29 cellular contexts compared by ENCODE assay signal in the genomic region with DNA sequence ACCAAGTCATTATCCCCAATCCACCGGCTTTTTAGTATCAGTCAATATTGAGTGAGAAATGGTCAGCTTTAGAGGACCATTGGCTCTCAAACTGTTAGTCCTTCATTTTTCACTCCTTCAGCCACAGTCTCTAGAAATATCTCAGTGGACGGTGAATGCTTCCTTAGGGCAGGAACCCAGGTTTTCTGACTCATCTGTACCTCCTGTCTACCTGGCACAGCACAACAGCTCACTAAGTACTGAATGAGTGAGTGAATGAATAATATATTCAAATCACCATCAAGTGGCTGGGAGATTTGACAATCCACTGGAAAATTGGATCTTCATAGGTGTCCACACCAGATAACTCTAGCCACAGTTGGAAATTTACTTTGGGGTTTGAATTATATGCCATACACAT.
"Had no signal": no experiment of that assay in that cellular context is flagged by ENCODE, and none has a peak within 500 bp of the region (broad histone marks: within the 10 kb centered on the region; RNA-seq: fewer than 3 reads in every experiment).

No MANE protein-coding gene starts in this region.

- H3K27me3 Mint-ChIP-seq: activated CD4-positive, alpha-beta T cell treated with anti-CD3 and anti-CD28 coated beads, Interleukin-2, amount 10 ng/mL, durations not matched to agents 7 days and 5 days; activated CD8-positive, alpha-beta T cell treated with anti-CD3 and anti-CD28 coated beads for 36 hours; activated naive CD4-positive, alpha-beta T cell treated with anti-CD3 and anti-CD28 coated beads, Interleukin-2, amount 50 U/mL, for 24 hours; effector memory CD8-positive, alpha-beta T cell had no signal

- ATAC-seq: activated CD8-positive, alpha-beta T cell treated with anti-CD3 and anti-CD28 coated beads for 36 hours; activated T-cell treated with anti-CD3 and anti-CD28 coated beads, Interleukin-2, amount 50 U/mL, for 4 hours; activated T-helper 17 cell treated with anti-CD3 and anti-CD28 coated beads, Interleukin-2, amount 50 U/mL, for 72 hours; effector memory CD8-positive, alpha-beta T cell; heart right ventricle; left lung; lower lobe of right lung; sciatic nerve; stimulated activated naive CD8-positive, alpha-beta T cell treated with anti-CD3 and anti-CD28 coated beads, Interleukin-15, Interleukin-2, amounts not matched to agents 100 U/mL and 50 U/mL, for 24 hours had no signal

- H3K36me3 Mint-ChIP-seq: activated naive CD4-positive, alpha-beta T cell treated with anti-CD3 and anti-CD28 coated beads, Interleukin-2, amount 50 U/mL, for 24 hours had no signal

- H3K27me3 ChIP-seq: cardiac muscle cell, colonic mucosa, esophagus muscularis mucosa, heart right ventricle, left lung, ovary had no signal

- H3K4me1 ChIP-seq: colonic mucosa had no signal

- H3K9me3 ChIP-seq: colonic mucosa, esophagus muscularis mucosa, left lung, lower lobe of right lung, ovary, thoracic aorta had no signal

- H3K4me1 Mint-ChIP-seq: activated CD4-positive, alpha-beta T cell treated with anti-CD3 and anti-CD28 coated beads, Interleukin-2, amount 10 ng/mL, durations not matched to agents 7 days and 5 days; activated naive CD4-positive, alpha-beta T cell treated with anti-CD3 and anti-CD28 coated beads, Interleukin-2, amount 50 U/mL, for 24 hours; activated T-helper 17 cell treated with anti-CD3 and anti-CD28 coated beads, Interleukin-2, amount 50 U/mL, for 72 hours had no signal

- DNase-seq: activated CD4-positive, alpha-beta T cell treated with anti-CD3 and anti-CD28 coated beads, Interleukin-2, amount 10 ng/mL, durations not matched to agents 7 days and 5 days; activated CD4-positive, CD25-positive, alpha-beta regulatory T cell treated with anti-CD3 and anti-CD28 coated beads, Interleukin-2, amount 50 U/mL, for 72 hours; activated CD8-positive, alpha-beta T cell treated with anti-CD3 and anti-CD28 coated beads for 36 hours; activated gamma-delta T cell treated with Interleukin-2 at 50 U/mL for 16 hours; activated T-cell treated with anti-CD3 and anti-CD28 coated beads, Interleukin-2, amount 50 U/mL, for 4 hours; anterior cingulate cortex; cerebellar nuclear complex; colonic mucosa; effector memory CD8-positive, alpha-beta T cell; foreskin melanocyte; heart right ventricle; kidney glomerular epithelial cell; left lung; lower lobe of right lung; ovary; retina; stimulated activated CD4-positive, alpha-beta T cell treated with anti-CD3 and anti-CD28 coated beads, Interleukin-12 subunit alpha, Interleukin-12 subunit beta, amount 100 ng/mL, for 4 hours; stimulated activated CD4-positive, alpha-beta T cell treated with anti-CD3 and anti-CD28 coated beads, Interleukin-4, amount 100 ng/mL, for 1 hour; stimulated activated naive CD8-positive, alpha-beta T cell treated with anti-CD3 and anti-CD28 coated beads, Interleukin-15, Interleukin-2, amounts not matched to agents 100 U/mL and 50 U/mL, for 24 hours; trophoblast cell had no signal

- H3K27ac ChIP-seq: cardiac muscle cell, colonic mucosa, esophagus muscularis mucosa, heart right ventricle, left lung, lower lobe of right lung, ovary, skin epidermis, thoracic aorta had no signal

- H3K36me3 ChIP-seq: cardiac muscle cell, colonic mucosa, esophagus muscularis mucosa, heart right ventricle, left lung, lower lobe of right lung, ovary, thoracic aorta had no signal

- H3K4me3 Mint-ChIP-seq: activated CD4-positive, alpha-beta T cell treated with anti-CD3 and anti-CD28 coated beads, Interleukin-2, amount 10 ng/mL, durations not matched to agents 7 days and 5 days; activated CD8-positive, alpha-beta T cell treated with anti-CD3 and anti-CD28 coated beads for 36 hours; activated naive CD4-positive, alpha-beta T cell treated with anti-CD3 and anti-CD28 coated beads, Interleukin-2, amount 50 U/mL, for 24 hours; activated T-cell treated with anti-CD3 and anti-CD28 coated beads, Interleukin-2, amount 50 U/mL, for 4 hours; activated T-helper 17 cell treated with anti-CD3 and anti-CD28 coated beads, Interleukin-2, amount 50 U/mL, for 72 hours; effector memory CD8-positive, alpha-beta T cell; nephron had no signal

- H3K9me3 Mint-ChIP-seq: activated naive CD4-positive, alpha-beta T cell treated with anti-CD3 and anti-CD28 coated beads, Interleukin-2, amount 50 U/mL, for 24 hours; activated T-cell treated with anti-CD3 and anti-CD28 coated beads, Interleukin-2, amount 50 U/mL, for 4 hours; activated T-helper 17 cell treated with anti-CD3 and anti-CD28 coated beads, Interleukin-2, amount 50 U/mL, for 72 hours; effector memory CD8-positive, alpha-beta T cell had no signal

- H3K4me3 ChIP-seq: cardiac muscle cell, colonic mucosa, esophagus muscularis mucosa, heart right ventricle, left lung, lower lobe of right lung, ovary, skin epidermis, thoracic aorta had no signal

- H3K27ac Mint-ChIP-seq: activated CD4-positive, alpha-beta T cell treated with anti-CD3 and anti-CD28 coated beads, Interleukin-2, amount 10 ng/mL, durations not matched to agents 7 days and 5 days; activated CD8-positive, alpha-beta T cell treated with anti-CD3 and anti-CD28 coated beads for 36 hours; activated naive CD4-positive, alpha-beta T cell treated with anti-CD3 and anti-CD28 coated beads, Interleukin-2, amount 50 U/mL, for 24 hours; activated T-helper 17 cell treated with anti-CD3 and anti-CD28 coated beads, Interleukin-2, amount 50 U/mL, for 72 hours; effector memory CD8-positive, alpha-beta T cell; progenitor cell of endocrine pancreas had no signal
